Comparison of ENCODE assay signal across 1 cellular context in genomic region chr6:43368517-43369160, GRCh38.
TF ChIP-seq lines count a peak whose summit lies in the region.

No MANE protein-coding gene starts in this region.

TF ChIP-seq in HEK293, 187 proteins besides CTCF, POLR2A, EP300 and RAD21 (continued from another document):
- TF ChIP-seq, protein P1, sequence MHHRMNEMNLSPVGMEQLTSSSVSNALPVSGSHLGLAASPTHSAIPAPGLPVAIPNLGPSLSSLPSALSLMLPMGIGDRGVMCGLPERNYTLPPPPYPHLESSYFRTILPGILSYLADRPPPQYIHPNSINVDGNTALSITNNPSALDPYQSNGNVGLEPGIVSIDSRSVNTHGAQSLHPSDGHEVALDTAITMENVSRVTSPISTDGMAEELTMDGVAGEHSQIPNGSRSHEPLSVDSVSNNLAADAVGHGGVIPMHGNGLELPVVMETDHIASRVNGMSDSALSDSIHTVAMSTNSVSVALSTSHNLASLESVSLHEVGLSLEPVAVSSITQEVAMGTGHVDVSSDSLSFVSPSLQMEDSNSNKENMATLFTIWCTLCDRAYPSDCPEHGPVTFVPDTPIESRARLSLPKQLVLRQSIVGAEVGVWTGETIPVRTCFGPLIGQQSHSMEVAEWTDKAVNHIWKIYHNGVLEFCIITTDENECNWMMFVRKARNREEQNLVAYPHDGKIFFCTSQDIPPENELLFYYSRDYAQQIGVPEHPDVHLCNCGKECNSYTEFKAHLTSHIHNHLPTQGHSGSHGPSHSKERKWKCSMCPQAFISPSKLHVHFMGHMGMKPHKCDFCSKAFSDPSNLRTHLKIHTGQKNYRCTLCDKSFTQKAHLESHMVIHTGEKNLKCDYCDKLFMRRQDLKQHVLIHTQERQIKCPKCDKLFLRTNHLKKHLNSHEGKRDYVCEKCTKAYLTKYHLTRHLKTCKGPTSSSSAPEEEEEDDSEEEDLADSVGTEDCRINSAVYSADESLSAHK (tag by site-specific recombination; IDR thresholded peaks at IDR 0.05), result peak; percentile 39; the same call in 1 of the 2 replicates
- TF ChIP-seq HIC1 (tag by site-specific recombination; IDR thresholded peaks at IDR 0.05) (no peak), ZNF2 (tag by site-specific recombination; IDR thresholded peaks at IDR 0.05) (0 out of 2 replicates have a peak, but pooled peaks have one; percentile 33), ZBTB20 (tag by site-specific recombination; IDR thresholded peaks at IDR 0.05) (peak; percentile 84), ZNF600 (tag by site-specific recombination; IDR thresholded peaks at IDR 0.05) (0 out of 2 replicates have a peak, but pooled peaks have one; percentile 51), ZNF624 (tag by site-specific recombination; IDR thresholded peaks at IDR 0.05) (no peak)
